Comparison of ENCODE assay signal across 26 cellular contexts in the genomic region with DNA sequence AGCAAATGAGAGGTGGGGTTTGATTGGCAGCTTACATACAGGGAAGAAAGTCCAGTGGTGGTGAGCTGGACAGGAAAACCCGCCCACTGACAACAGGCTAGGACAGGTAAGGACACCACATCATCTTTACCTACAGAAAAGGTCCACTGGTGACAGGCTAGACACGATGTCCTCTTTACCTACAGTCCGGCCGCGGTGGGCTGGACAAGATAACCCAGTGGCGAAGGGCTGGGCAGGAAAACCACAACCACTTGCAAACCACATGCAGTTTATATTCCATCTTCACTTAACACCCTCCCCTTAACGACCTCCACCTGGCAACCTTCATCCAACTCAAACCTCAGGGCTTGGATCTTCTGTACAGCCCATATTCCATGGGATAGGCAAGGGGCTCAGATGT. TPM values are rescaled to one million over a fixed set of nuclear protein-coding genes. Genes with fewer than 3 reads are reported as not detected.
"Had no signal": no experiment of that assay in that cellular context is flagged by ENCODE, and none has a peak within 500 bp of the region (broad histone marks: within the 10 kb centered on the region; RNA-seq: fewer than 3 reads in every experiment).

No MANE protein-coding gene starts in this region.

- H3K4me3 ChIP-seq: smooth muscle cell, stomach, testis had no signal

- H3K27ac ChIP-seq: stomach, testis, WERI-Rb-1 had no signal

- DNase-seq: activated CD4-positive, alpha-beta T cell treated with anti-CD3 and anti-CD28 coated beads, Interleukin-2, amount 10 ng/mL, durations not matched to agents 7 days and 5 days; activated CD4-positive, CD25-positive, alpha-beta regulatory T cell treated with anti-CD3 and anti-CD28 coated beads, Interleukin-2, amount 50 U/mL, for 72 hours; activated CD8-positive, alpha-beta T cell treated with anti-CD3 and anti-CD28 coated beads for 36 hours; effector memory CD4-positive, alpha-beta T cell; glutamatergic neuron; hippocampal formation; left colon; mesenchymal stem cell; nucleus accumbens; posterior cingulate gyrus; stimulated activated CD4-positive, alpha-beta T cell treated with anti-CD3 and anti-CD28 coated beads, Interleukin-15, amount 100 ng/mL, for 24 hours; stomach; T-helper 1 cell; testis; WERI-Rb-1 had no signal

- H3K27me3 ChIP-seq: testis had no signal

- H3K9me3 ChIP-seq: stomach, testis had no signal

- ATAC-seq: activated CD8-positive, alpha-beta memory T cell treated with anti-CD3 and anti-CD28 coated beads, Interleukin-2, amount 10 ng/mL, durations not matched to agents 7 days and 5 days; activated CD8-positive, alpha-beta T cell treated with anti-CD3 and anti-CD28 coated beads for 36 hours; activated naive CD4-positive, alpha-beta T cell treated with anti-CD3 and anti-CD28 coated beads, Interleukin-2, amount 50 U/mL, for 72 hours; left colon; sciatic nerve; stimulated activated memory B cell treated with anti-CD40 and anti-IgM and Interleukin-4, amounts not matched to agents 10 μg/mL and 1 μg/mL and 100 μg/mL, for 72 hours had no signal

- H3K4me2 ChIP-seq: smooth muscle cell had no signal

- FAIRE-seq: astrocyte, frontal cortex, islet of Langerhans, TTC549 had no signal

- H3K36me3 ChIP-seq: stomach, WERI-Rb-1 had no signal

RNA-seq across cellular contexts. Expression of gene NIPAL4, which starts 5.0 kb away (rescaled TPM):
- total RNA-seq: frontal cortex, myocyte had no signal
- polyA plus RNA-seq: neural cell had no signal
